Comparison of ENCODE assay signal across 22 cellular contexts in the genomic region with DNA sequence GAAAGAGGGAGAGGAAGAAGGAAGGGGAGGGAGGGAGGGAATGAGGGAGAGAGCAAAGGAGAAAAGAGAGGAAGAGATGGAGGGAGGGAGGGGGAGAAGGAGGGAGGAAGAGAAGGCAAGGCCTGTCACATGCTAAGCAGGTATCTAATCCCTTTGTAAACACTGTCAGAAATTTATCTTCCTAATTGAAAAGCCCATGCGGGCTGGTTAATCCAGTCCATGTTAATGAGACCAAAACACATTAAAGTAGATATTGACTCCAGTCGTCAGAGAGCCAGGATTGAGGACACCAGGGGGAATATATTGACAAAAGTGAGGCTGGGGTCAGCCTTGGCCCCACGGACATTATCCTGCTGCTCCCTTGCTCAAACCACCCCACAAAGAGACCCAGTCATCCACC. TPM values are rescaled to one million over a fixed set of nuclear protein-coding genes. Genes with fewer than 3 reads are reported as not detected.
A peak's percentile ranks its signal among the peaks of the same experiment; 100 is the strongest.
DNase-seq lines count a peak whose midpoint lies in the region; ATAC-seq and TF ChIP-seq lines count a peak whose summit lies in the region.
"Had no signal": no experiment of that assay in that cellular context is flagged by ENCODE, and none has a peak within 500 bp of the region (broad histone marks: within the 10 kb centered on the region; RNA-seq: fewer than 3 reads in every experiment).

No MANE protein-coding gene starts in this region.

- H3K27ac ChIP-seq in coronary artery: no peak overlapping the region
- H3K27ac ChIP-seq: GM23248, SJSA1 had no signal

- no peak for TF ChIP-seq CTCF in coronary artery (IDR thresholded peaks at IDR 0.05)
- TF ChIP-seq CTCF in progenitor cell of endocrine pancreas (IDR thresholded peaks at IDR 0.05; ENCODE audit: unreplicated experiment): no peak

- peaks cover 1% of the 10 kb centered on the region for H3K27me3 Mint-ChIP-seq in progenitor cell of endocrine pancreas
- H3K27me3 Mint-ChIP-seq: B cell had no signal

- H3K9me3 Mint-ChIP-seq in progenitor cell of endocrine pancreas (ENCODE audit: low read depth): no peaks in the 10 kb centered on the region
- H3K9me3 Mint-ChIP-seq: H9, HFFc6 had no signal

- peak overlapping the region; percentile 91 for H3K27ac Mint-ChIP-seq in progenitor cell of endocrine pancreas
- H3K27ac Mint-ChIP-seq: B cell, CD14-positive monocyte, H9, HFFc6 had no signal

- H3K4me3 ChIP-seq in coronary artery: no peak overlapping the region
- H3K4me3 ChIP-seq: GM23248, K562, MG63, SJSA1 had no signal

- no peak for ATAC-seq in GM21723 (IDR thresholded peaks at IDR 0.05; ENCODE audit: unreplicated experiment)
- ATAC-seq: K562 had no signal

- DNase-seq in NCI-H748 (lab: John Stamatoyannopoulos, UW; ENCODE audit: unreplicated experiment) (peak; percentile 29), NCI-H748 treated with DMSO at 0.1 percent for 48 hours (lab: John Stamatoyannopoulos, UW) (no peak), NCI-H146 (lab: John Stamatoyannopoulos, UW) (peak; percentile 72), coronary artery (ENCODE audit: low spot score) (peak; percentile 9), progenitor cell of endocrine pancreas (ENCODE audit: low spot score, unreplicated experiment) (no peak), erythroblast (lab: John Stamatoyannopoulos, UW) (no peak)
- DNase-seq: DND-41, GM23248, H9, HFFc6, MG63, NCI-H1417, NCI-H187 treated with DMSO at 0.1 percent for 48 hours, NCI-H226, NCI-H526 treated with DMSO at 0.1 percent for 48 hours, OCI-M1, T-helper 1 cell had no signal

- no peaks in the 10 kb centered on the region for H3K36me3 Mint-ChIP-seq in progenitor cell of endocrine pancreas (ENCODE audit: insufficient read depth)
- H3K36me3 Mint-ChIP-seq: CD14-positive monocyte had no signal

- no peak for TF ChIP-seq POLR2A in erythroblast (IDR thresholded peaks at IDR 0.05; ENCODE audit: low read length)

- no peak overlapping the region for H3K4me3 Mint-ChIP-seq in progenitor cell of endocrine pancreas (ENCODE audit: low read depth)
- H3K4me3 Mint-ChIP-seq: B cell, CD14-positive monocyte, H9, HFFc6 had no signal

- H3K4me1 Mint-ChIP-seq in progenitor cell of endocrine pancreas (ENCODE audit: low read depth): peaks cover 37% of the 10 kb centered on the region
- H3K4me1 Mint-ChIP-seq: B cell, CD14-positive monocyte had no signal

RNA-seq across cellular contexts. Expression of gene ALDH1B1, which starts 37.4 kb away (rescaled TPM):
- total RNA-seq in progenitor cell of endocrine pancreas: 31.9 and 32.1 TPM in 2 replicates

Comparison
In these comparisons a context has a peak if more than half of its experiments do, and no peak if none do; other contexts are left out.
1. DNase-seq: peak in NCI-H748 (single experiment), NCI-H146 (single experiment) and coronary artery (single experiment); none in NCI-H748 treated with DMSO at 0.1 percent for 48 hours (single experiment), progenitor cell of endocrine pancreas (single experiment) and erythroblast (0 of 2).